Comparison of ENCODE assay signal across 21 cellular contexts in genomic region chr12:93299262-93299846, GRCh38.
DNase-seq lines count a peak whose midpoint lies in the region; ATAC-seq and TF ChIP-seq lines count a peak whose summit lies in the region.
"Had no signal": no experiment of that assay in that cellular context is flagged by ENCODE, and none has a peak within 500 bp of the region (broad histone marks: within the 10 kb centered on the region; RNA-seq: fewer than 3 reads in every experiment).

No MANE protein-coding gene starts in this region.

- H4K91ac ChIP-seq in trophoblast cell (ENCODE audit: low read depth, low read length) = no peak overlapping the region

- H4K8ac ChIP-seq in trophoblast cell (ENCODE audit: low read depth, low read length) = peak overlapping the region; percentile 19

- peak; percentile 43 to 91; a peak in 3 of 4 replicates for TF ChIP-seq EP300 in SK-N-SH (IDR thresholded peaks at IDR 0.05; ENCODE audit: borderline replicate concordance in 1 of 2, low read depth in 1 of 2, low read length in 1 of 2)

- H3K4me2 ChIP-seq in SK-N-SH = no peak overlapping the region
- no peak overlapping the region for H3K4me2 ChIP-seq in trophoblast cell (ENCODE audit: low read length)
- no peak overlapping the region for H3K4me2 ChIP-seq in mammary epithelial cell (ENCODE audit: insufficient read depth, low read depth, low read length)

- intact Hi-C loops in Right ventricle myocardium inferior (cut with DNase I) (no loop called here), mammary epithelial cell (cut with micrococcal nuclease) (no loop called here)

- TF ChIP-seq RAD21 in SK-N-SH (IDR thresholded peaks at IDR 0.05; ENCODE audit: low read length) = peak; percentile 24; the same call in 1 of the 2 replicates

- H2BK12ac ChIP-seq in trophoblast cell (ENCODE audit: low read length) = no peak overlapping the region

- 50% methylated on average over 5 of the region's 5 CpGs for WGBS in SK-N-SH (ENCODE audit: low lambda C conversion rate)
- no CpG with 5 or more reads among the region's 5 CpGs for WGBS in trophoblast cell (ENCODE audit: extremely low coverage, insufficient coverage, insufficient read length)
- WGBS in mammary epithelial cell (ENCODE audit: low coverage, missing lambda C conversion rate) = 71% methylated on average over 4 of the region's 5 CpGs

- H3F3A ChIP-seq in SK-N-SH (replicated peaks; ENCODE audit: insufficient read depth) = peaks cover 15% of the 10 kb centered on the region

- H4K12ac ChIP-seq in trophoblast cell (ENCODE audit: low read depth, low read length) = no peak overlapping the region

- H3K4me3 ChIP-seq in cardiac muscle cell = no peak overlapping the region
- no peak overlapping the region for H3K4me3 ChIP-seq in SK-N-SH (ENCODE audit: low read depth in 2 of 2, low read length in 1 of 2)
- H3K4me3 ChIP-seq in adipocyte (ENCODE audit: low read length) = no peak overlapping the region
- H3K4me3 ChIP-seq in trophoblast cell (ENCODE audit: low read depth, low read length) = no peak overlapping the region
- no peak overlapping the region for H3K4me3 ChIP-seq in brain microvascular endothelial cell (ENCODE audit: low read depth, low read length)
- H3K4me3 ChIP-seq in mammary epithelial cell (replicated peaks in 1 of 3; ENCODE audit: insufficient read depth in 1 of 3, low read depth in 2 of 3, low read length in 3 of 3) = no peak overlapping the region
- H3K4me3 ChIP-seq: SJSA1 had no signal

- H3K9ac ChIP-seq in SK-N-SH (no peak overlapping the region), adipocyte (ENCODE audit: low read length) (no peak overlapping the region), trophoblast cell (ENCODE audit: low read length) (no peak overlapping the region), mammary epithelial cell (ENCODE audit: insufficient read depth, low read length) (no peak overlapping the region)

- TF ChIP-seq CTCF in cardiac muscle cell (IDR thresholded peaks at IDR 0.05; ENCODE audit: low read depth, low read length) (no peak), SK-N-SH (IDR thresholded peaks at IDR 0.05) (no peak), brain microvascular endothelial cell (IDR thresholded peaks at IDR 0.05; ENCODE audit: low read depth, low read length, missing control alignments) (no peak), mammary epithelial cell (conservative IDR thresholded peaks at IDR 0.05 in 1 of 2, IDR thresholded peaks at IDR 0.05 in 1 of 2; ENCODE audit: extremely low read depth in 1 of 2, insufficient read depth in 1 of 2, low read depth in 1 of 2, low read length in 2 of 2) (no peak)

- no peak overlapping the region for H3K23ac ChIP-seq in trophoblast cell (ENCODE audit: low read length)

- no peaks in the 10 kb centered on the region for H3K9me3 ChIP-seq in cardiac muscle cell (ENCODE audit: low read depth)
- no peaks in the 10 kb centered on the region for H3K9me3 ChIP-seq in SK-N-SH
- no peaks in the 10 kb centered on the region for H3K9me3 ChIP-seq in adipocyte (ENCODE audit: control insufficient read depth, low read length)
- H3K9me3 ChIP-seq in trophoblast cell (ENCODE audit: insufficient read depth, low read depth, low read length) = no peaks in the 10 kb centered on the region
- no peaks in the 10 kb centered on the region for H3K9me3 ChIP-seq in mammary epithelial cell (replicated peaks; ENCODE audit: insufficient read depth, low read length)
- H3K9me3 ChIP-seq: SJSA1 had no signal

- H3K27ac ChIP-seq in cardiac muscle cell (peak overlapping the region; percentile 91), SK-N-SH (ENCODE audit: low read depth in 2 of 2, low read length in 1 of 2) (peak overlapping the region; percentile 22 to 52; a peak in 3 of 4 replicates), trophoblast cell (ENCODE audit: low read depth, low read length) (peak overlapping the region; percentile 22), brain microvascular endothelial cell (no peak overlapping the region), mammary epithelial cell (ENCODE audit: insufficient read depth, low read depth, low read length) (no peak overlapping the region)
- H3K27ac ChIP-seq: 22Rv1, SJSA1 had no signal

- no peaks in the 10 kb centered on the region for H3K36me3 ChIP-seq in cardiac muscle cell
- H3K36me3 ChIP-seq in SK-N-SH (replicated peaks in 1 of 2; ENCODE audit: control insufficient read depth in 1 of 2, insufficient read depth in 2 of 2, low read length in 1 of 2) = no peaks in the 10 kb centered on the region
- no peaks in the 10 kb centered on the region for H3K36me3 ChIP-seq in adipocyte (ENCODE audit: control insufficient read depth, insufficient read depth, low read length, severe bottlenecking)
- H3K36me3 ChIP-seq in trophoblast cell (ENCODE audit: control insufficient read depth in 1 of 2, insufficient read depth in 2 of 2, low read length in 2 of 2) = no peaks in the 10 kb centered on the region
- no peaks in the 10 kb centered on the region for H3K36me3 ChIP-seq in brain microvascular endothelial cell (replicated peaks)
- H3K36me3 ChIP-seq in mammary epithelial cell (ENCODE audit: insufficient read depth, low read length) = no peaks in the 10 kb centered on the region
- H3K36me3 ChIP-seq: SJSA1 had no signal

- dilution Hi-C loops in mammary epithelial cell (cut with HindIII; ENCODE audit: low sequenced_read_pairs) = loop anchor here (10.0 kb wide), 1 partner anchor 85 kb away; no protein-coding TSS in a partner anchor

- H3K4me1 ChIP-seq in cardiac muscle cell (ENCODE audit: low read depth) = peaks cover 50% of the 10 kb centered on the region
- peaks cover 12 to 30% of the 10 kb centered on the region in 2 experiments; a peak in 3 of 4 replicates for H3K4me1 ChIP-seq in SK-N-SH (ENCODE audit: control insufficient read depth in 1 of 2, insufficient read depth in 2 of 2, low read depth in 1 of 2, low read length in 1 of 2)
- H3K4me1 ChIP-seq in adipocyte (ENCODE audit: control insufficient read depth, insufficient read depth, low read length) = peaks cover 29% of the 10 kb centered on the region
- peaks cover 4 to 7% of the 10 kb centered on the region in 2 experiments for H3K4me1 ChIP-seq in trophoblast cell (ENCODE audit: control insufficient read depth in 1 of 2, insufficient read depth in 2 of 2, low read length in 2 of 2)
- H3K4me1 ChIP-seq in mammary epithelial cell (ENCODE audit: insufficient read depth, low read length) = no peaks in the 10 kb centered on the region
- H3K4me1 ChIP-seq: SJSA1 had no signal

- no peak overlapping the region for H3K18ac ChIP-seq in trophoblast cell (ENCODE audit: low read length)

- H3K27me3 ChIP-seq in cardiac muscle cell (no peaks in the 10 kb centered on the region), SK-N-SH (ENCODE audit: insufficient read depth) (no peaks in the 10 kb centered on the region), adipocyte (replicated peaks; ENCODE audit: control insufficient read depth, insufficient read depth, low read length) (no peaks in the 10 kb centered on the region), trophoblast cell (ENCODE audit: insufficient read depth, low read length) (no peaks in the 10 kb centered on the region), brain microvascular endothelial cell (replicated peaks) (no peaks in the 10 kb centered on the region), mammary epithelial cell (ENCODE audit: insufficient read depth, low read length) (no peaks in the 10 kb centered on the region)
- H3K27me3 ChIP-seq: SJSA1 had no signal

- no peak overlapping the region for H2AK5ac ChIP-seq in trophoblast cell (ENCODE audit: low read length)

- no peak overlapping the region for H2BK120ac ChIP-seq in trophoblast cell (ENCODE audit: insufficient read depth, low read length, poor library complexity)

- H2BK5ac ChIP-seq in trophoblast cell (ENCODE audit: low read depth, low read length, poor library complexity) = no peak overlapping the region

- in situ Hi-C loops in brain microvascular endothelial cell (cut with HindIII; ENCODE audit: low pct_ligation_motif_present, low sequenced_read_pairs) (no loop called here), mammary epithelial cell (cut with MboI; ENCODE audit: low sequenced_read_pairs in 2 of 2) (no loop called here)

- no peak overlapping the region for H2AFZ ChIP-seq in SK-N-SH (ENCODE audit: low read depth)
- no peak overlapping the region for H2AFZ ChIP-seq in trophoblast cell (ENCODE audit: insufficient read depth, low read length, poor library complexity)
- H2AFZ ChIP-seq in mammary epithelial cell (ENCODE audit: low read depth, low read length) = no peak overlapping the region

- H3K79me2 ChIP-seq in SK-N-SH (ENCODE audit: insufficient read depth) = no peaks in the 10 kb centered on the region
- H3K79me2 ChIP-seq in trophoblast cell (ENCODE audit: control insufficient read depth, insufficient read depth, low read length, poor library complexity) = no peaks in the 10 kb centered on the region
- H3K79me2 ChIP-seq in mammary epithelial cell (ENCODE audit: insufficient read depth, low read length) = no peaks in the 10 kb centered on the region

- H3K79me1 ChIP-seq in trophoblast cell (ENCODE audit: low read length) = peaks cover 4% of the 10 kb centered on the region

- no TSS peak for BruUV-seq in mammary epithelial cell (replicated peaks; lab: Mats Ljungman, UMichigan)

- ATAC-seq in Right ventricle myocardium inferior (no peak), HG02571 (IDR thresholded peaks at IDR 0.05; ENCODE audit: unreplicated experiment) (no peak)
- ATAC-seq: PC-3 had no signal

- POLR2A ChIA-PET in SK-N-SH (lab: Yijun Ruan, JAX) = interaction anchor here (0.6 kb wide), 1 partner anchor 312 kb away, joined by 3 read pairs; no protein-coding TSS in a partner anchor

- H3K9me2 ChIP-seq in SK-N-SH = no peaks in the 10 kb centered on the region

- H4K20me1 ChIP-seq in SK-N-SH (ENCODE audit: insufficient read depth) (no peaks in the 10 kb centered on the region), mammary epithelial cell (ENCODE audit: insufficient read depth, low read length) (no peaks in the 10 kb centered on the region)

- CTCF ChIA-PET in SK-N-SH (lab: Yijun Ruan, JAX) = interaction anchor here (1.3 kb wide), 1 partner anchor 98 kb away, joined by 3 read pairs; no protein-coding TSS in a partner anchor
- CTCF ChIA-PET in mammary epithelial cell (lab: Charles Lee; ENCODE audit: low non-redundant PET) = no interaction called here

- no peak overlapping the region for H3K4ac ChIP-seq in trophoblast cell (ENCODE audit: low read depth, low read length)

- peak in 1 of 2 donors; percentile 33 for DNase-seq in cardiac muscle cell (ENCODE audit: low read depth in 1 of 2, low spot score in 1 of 2)
- DNase-seq in Right ventricle myocardium inferior (ENCODE audit: missing footprints) = no peak
- DNase-seq in SK-N-SH = peak; percentile 42
- peak; percentile 19 for DNase-seq in adipocyte (ENCODE audit: low read depth)
- no peak for DNase-seq in trophoblast cell
- no peak for DNase-seq in brain microvascular endothelial cell
- DNase-seq in mammary epithelial cell = no peak
- DNase-seq: MV-4-11; NCI-H1105 treated with DMSO at 0.1 percent for 48 hours; NCI-H146; NCI-H1930; NCI-H2107; NCI-H446; NCI-H526; NCI-H82; NK-92 treated with Interleukin-12 subunit alpha and Interleukin-12 subunit beta, amount 100 ng/mL, for 24 hours; PC-3; Right ventricle myocardium superior had no signal

- H3K14ac ChIP-seq in trophoblast cell (ENCODE audit: low read length) = no peak overlapping the region

Comparison
In these comparisons a context has a peak if more than half of its experiments do, and no peak if none do; other contexts are left out.
1. DNase-seq: peak in SK-N-SH (single experiment) and adipocyte (single experiment); none in Right ventricle myocardium inferior (single experiment), trophoblast cell (0 of 2), brain microvascular endothelial cell (single experiment) and mammary epithelial cell (single experiment).
2. H3K27ac ChIP-seq: peak in cardiac muscle cell (single experiment), SK-N-SH (2 of 2) and trophoblast cell (single experiment); none in brain microvascular endothelial cell (single experiment) and mammary epithelial cell (single experiment).